In genomic region chr1:26827205-26827604, GRCh38 we compare ENCODE assay signal across 1 cellular context.
TF ChIP-seq lines count a peak whose summit lies in the region.

No MANE protein-coding gene starts in this region.

TF ChIP-seq in K562, 482 proteins besides CTCF, POLR2A, EP300 and RAD21:
- TF ChIP-seq SIN3A (IDR thresholded peaks at IDR 0.05; ENCODE audit: borderline replicate concordance in 2 of 2, control insufficient read depth in 1 of 2, low read depth in 2 of 2, low read length in 2 of 2) (0 out of 4 replicates have a peak, but pooled peaks of 1 of the 2 experiments have one; percentile 36), AFF1 (IDR thresholded peaks at IDR 0.05; ENCODE audit: low read depth in 1 of 2, partially characterized antibody in 2 of 2) (no peak), ZBTB40 (IDR thresholded peaks at IDR 0.05) (peak; percentile 40; the same call in 1 of the 2 replicates), ZBTB40 (CRISPR knock-in tag; IDR thresholded peaks at IDR 0.05) (no peak)
TF ChIP-seq in K562: peak in this region for 2.
